ENCODE assay signal across 8 cellular contexts in genomic region chr17:80259642-80260535, GRCh38. TPM values are rescaled to one million over a fixed set of nuclear protein-coding genes. Genes with fewer than 3 reads are reported as not detected.
DNase-seq lines count a peak whose midpoint lies in the region; ATAC-seq lines count a peak whose summit lies in the region.

No MANE protein-coding gene starts in this region.

- peaks cover 5 to 26% of the 10 kb centered on the region in 2 donors for H3K4me1 ChIP-seq in muscle layer of duodenum (ENCODE audit: control insufficient read depth in 1 of 2, insufficient read depth in 2 of 2, low read length in 2 of 2)

- no peaks in the 10 kb centered on the region for H3K27me3 ChIP-seq in muscle layer of duodenum (ENCODE audit: low read depth, low read length)

- peak overlapping the region; percentile 48 to 66 for H3K4me3 ChIP-seq in muscle layer of duodenum (ENCODE audit: low read depth in 1 of 2, low read length in 2 of 2)

- H3K4me3 Mint-ChIP-seq in activated T-cell treated with anti-CD3 and anti-CD28 coated beads, Interleukin-2, amount 50 U/mL, for 24 hours: peak overlapping the region; percentile 86

- no peaks in the 10 kb centered on the region for H3K9me3 ChIP-seq in muscle layer of duodenum (ENCODE audit: control insufficient read depth in 1 of 2, low read length in 2 of 2)

- peaks cover 9% of the 10 kb centered on the region for H3K36me3 Mint-ChIP-seq in activated T-cell treated with anti-CD3 and anti-CD28 coated beads, Interleukin-2, amount 50 U/mL, for 24 hours (ENCODE audit: low read depth)

- peaks cover 72% of the 10 kb centered on the region for H3K4me1 Mint-ChIP-seq in activated T-cell treated with anti-CD3 and anti-CD28 coated beads, Interleukin-2, amount 50 U/mL, for 24 hours (ENCODE audit: low read depth)

- H3K27ac ChIP-seq in muscle layer of duodenum (ENCODE audit: low read length): no peak overlapping the region

- H3K36me3 ChIP-seq in muscle layer of duodenum (ENCODE audit: control insufficient read depth in 1 of 2, insufficient read depth in 2 of 2, low read length in 2 of 2): no peaks in the 10 kb centered on the region

- H3K9me3 Mint-ChIP-seq in activated T-cell treated with anti-CD3 and anti-CD28 coated beads, Interleukin-2, amount 50 U/mL, for 24 hours: no peaks in the 10 kb centered on the region

- DNase-seq in EL (peak; percentile 81), NOMO-1 (lab: John Stamatoyannopoulos, UW; ENCODE audit: unreplicated experiment in 2 of 2) (peak; percentile 17 to 43)
- peak; percentile 86 for DNase-seq in activated T-cell treated with anti-CD3 and anti-CD28 coated beads, Interleukin-2, amount 50 U/mL, for 24 hours
- DNase-seq in stimulated activated naive CD4-positive, alpha-beta T cell treated with Interleukin-2 at 50 U/mL for 16 hours (lab: John Stamatoyannopoulos, UW): peak; percentile 73

- H3K27me3 Mint-ChIP-seq in activated T-cell treated with anti-CD3 and anti-CD28 coated beads, Interleukin-2, amount 50 U/mL, for 24 hours: no peaks in the 10 kb centered on the region

- ATAC-seq in HG02610 (IDR thresholded peaks at IDR 0.05; ENCODE audit: unreplicated experiment) (peak; percentile 33), esophagus mucosa (peak; percentile 62), HG03457 (IDR thresholded peaks at IDR 0.05; ENCODE audit: unreplicated experiment) (no peak)

- peak overlapping the region; percentile 100 for H3K27ac Mint-ChIP-seq in activated T-cell treated with anti-CD3 and anti-CD28 coated beads, Interleukin-2, amount 50 U/mL, for 24 hours

RNA-seq across cellular contexts. Expression of gene RNF213, which starts 0.8 kb away (rescaled TPM):
- 59.9 TPM for total RNA-seq in esophagus mucosa

RNA-seq across cellular contexts. Expression of gene SLC26A11, which starts 39.7 kb away (rescaled TPM):
- 7.2 TPM for total RNA-seq in esophagus mucosa

RNA-seq across cellular contexts. Expression of gene SGSH, which starts 39.8 kb away (rescaled TPM):
- total RNA-seq in esophagus mucosa: 18.9 TPM

Comparison
In these comparisons a context has a peak if more than half of its experiments do, and no peak if none do; other contexts are left out.
1. DNase-seq: peak in every context shown above with its lines; median percentile 86 in activated T-cell treated with anti-CD3 and anti-CD28 coated beads, Interleukin-2, amount 50 U/mL, for 24 hours; 81 in EL; 73 in stimulated activated naive CD4-positive, alpha-beta T cell treated with Interleukin-2 at 50 U/mL for 16 hours; 30 in NOMO-1.